14 cellular contexts compared by ENCODE assay signal in the genomic region with DNA sequence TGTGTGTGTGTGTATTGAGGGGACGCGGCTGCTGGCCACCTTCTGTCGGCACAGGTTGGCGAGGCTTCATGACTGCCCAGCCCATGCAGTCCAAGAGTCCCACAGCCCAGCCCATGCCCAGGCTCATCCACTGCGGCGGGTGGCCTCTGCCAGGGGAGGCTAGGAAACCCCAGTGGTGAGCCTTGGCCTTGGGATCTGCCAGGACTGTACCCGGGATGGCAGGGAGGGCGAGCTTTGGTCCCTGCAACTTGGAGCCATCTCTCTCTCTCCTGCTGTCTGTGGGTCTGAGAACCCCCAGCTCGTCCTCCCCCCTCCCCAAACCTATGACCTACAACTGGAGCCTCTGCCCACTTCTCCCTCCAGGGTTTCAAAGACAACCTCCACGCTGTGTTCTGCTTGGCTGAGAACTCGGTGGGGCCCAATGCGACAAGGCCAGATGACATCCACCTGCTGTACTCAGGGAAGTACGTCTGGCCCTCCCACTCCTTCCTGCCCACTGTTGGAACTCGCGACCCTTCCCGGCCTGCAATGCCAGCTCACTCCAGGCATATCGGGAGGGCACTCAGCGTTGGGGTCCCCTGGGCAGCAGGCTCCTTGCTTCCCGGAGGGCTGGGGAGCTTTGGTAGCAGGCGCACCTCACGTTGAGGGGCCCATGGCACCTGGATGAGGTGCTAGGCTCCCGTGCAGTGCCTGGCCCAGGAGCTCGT. TPM values are rescaled to one million over a fixed set of nuclear protein-coding genes. Genes with fewer than 3 reads are reported as not detected.
DNase-seq lines count a peak whose midpoint lies in the region; ATAC-seq and TF ChIP-seq lines count a peak whose summit lies in the region.
"Had no signal": no experiment of that assay in that cellular context is flagged by ENCODE, and none has a peak within 500 bp of the region (broad histone marks: within the 10 kb centered on the region; RNA-seq: fewer than 3 reads in every experiment).

No MANE protein-coding gene starts in this region.

- peaks cover 2 to 7% of the 10 kb centered on the region in 2 experiments for H3K4me1 ChIP-seq in trophoblast cell (ENCODE audit: control insufficient read depth in 1 of 2, insufficient read depth in 2 of 2, low read length in 2 of 2)
- H3K4me1 ChIP-seq: parathyroid adenoma had no signal

- POLR2A ChIA-PET in CD4-positive, alpha-beta T cell (lab: Charles Lee): no interaction called here

- no peak overlapping the region for H2BK120ac ChIP-seq in trophoblast cell (ENCODE audit: insufficient read depth, low read length, poor library complexity)

- CTCF ChIA-PET in CD4-positive, alpha-beta T cell (lab: Charles Lee): interaction anchor here (1.1 kb wide), 1 partner anchor 62 kb away, joined by 4 read pairs; no protein-coding TSS in a partner anchor

- H3K18ac ChIP-seq in trophoblast cell (ENCODE audit: low read length): no peak overlapping the region

- H3K27me3 ChIP-seq in trophoblast cell (ENCODE audit: insufficient read depth, low read length): no peaks in the 10 kb centered on the region
- no peaks in the 10 kb centered on the region for H3K27me3 ChIP-seq in CD4-positive, alpha-beta T cell (ENCODE audit: control insufficient read depth, insufficient read depth, low read length)

- no peak overlapping the region for H4K12ac ChIP-seq in trophoblast cell (ENCODE audit: low read depth, low read length)

- no peak for TF ChIP-seq CTCF in natural killer cell (IDR thresholded peaks at IDR 0.05)
- TF ChIP-seq CTCF in type B pancreatic cell (conservative IDR thresholded peaks at IDR 0.05): no peak
- TF ChIP-seq CTCF in CD4-positive, alpha-beta T cell (IDR thresholded peaks at IDR 0.05): no peak

- H3K27me3 Mint-ChIP-seq in natural killer cell (ENCODE audit: low read depth in 2 of 2) (no peaks in the 10 kb centered on the region), type B pancreatic cell (no peaks in the 10 kb centered on the region)
- H3K27me3 Mint-ChIP-seq in natural killer cell treated with Interleukin-12 subunit alpha and Interleukin-12 subunit beta and Interleukin-15 and Interleukin-18, amount 100 ng/mL, for 72 hours: no peaks in the 10 kb centered on the region
- no peaks in the 10 kb centered on the region for H3K27me3 Mint-ChIP-seq in activated T-helper 2 cell treated with anti-CD3 and anti-CD28 coated beads, Interferon-gamma antibody, Interleukin-2, Interleukin-4, amounts not matched to agents 10 μg/mL and 5 μg/mL and 100 μg/mL, durations not matched to agents 14 hours and 24 hours and 36 hours (ENCODE audit: low read depth)
- H3K27me3 Mint-ChIP-seq in CD4-positive, alpha-beta T cell: no peaks in the 10 kb centered on the region

- no peak overlapping the region for H3K4me3 ChIP-seq in trophoblast cell (ENCODE audit: low read depth, low read length)

- no peaks in the 10 kb centered on the region for H3K4me1 Mint-ChIP-seq in natural killer cell
- H3K4me1 Mint-ChIP-seq in natural killer cell treated with Interleukin-12 subunit alpha and Interleukin-12 subunit beta and Interleukin-15 and Interleukin-18, amount 100 ng/mL, for 72 hours (ENCODE audit: low read depth in 2 of 2): peaks cover 0 to 2% of the 10 kb centered on the region in 2 donors
- peaks cover 1% of the 10 kb centered on the region for H3K4me1 Mint-ChIP-seq in activated T-helper 2 cell treated with anti-CD3 and anti-CD28 coated beads, Interferon-gamma antibody, Interleukin-2, Interleukin-4, amounts not matched to agents 10 μg/mL and 5 μg/mL and 100 μg/mL, durations not matched to agents 14 hours and 24 hours and 36 hours (ENCODE audit: low read depth)
- H3K4me1 Mint-ChIP-seq in type B pancreatic cell (ENCODE audit: unreplicated experiment): no peaks in the 10 kb centered on the region
- no peaks in the 10 kb centered on the region for H3K4me1 Mint-ChIP-seq in CD4-positive, alpha-beta T cell (ENCODE audit: low read depth)
- H3K4me1 Mint-ChIP-seq: immature natural killer cell had no signal

- H4K8ac ChIP-seq in trophoblast cell (ENCODE audit: low read depth, low read length): no peak overlapping the region

- no peak overlapping the region for H2AFZ ChIP-seq in trophoblast cell (ENCODE audit: insufficient read depth, low read length, poor library complexity)
- H2AFZ ChIP-seq: parathyroid adenoma had no signal

- no peaks in the 10 kb centered on the region for H3K36me3 Mint-ChIP-seq in natural killer cell
- H3K36me3 Mint-ChIP-seq in natural killer cell treated with Interleukin-12 subunit alpha and Interleukin-12 subunit beta and Interleukin-15 and Interleukin-18, amount 100 ng/mL, for 72 hours: no peaks in the 10 kb centered on the region
- H3K36me3 Mint-ChIP-seq in activated T-helper 2 cell treated with anti-CD3 and anti-CD28 coated beads, Interferon-gamma antibody, Interleukin-2, Interleukin-4, amounts not matched to agents 10 μg/mL and 5 μg/mL and 100 μg/mL, durations not matched to agents 14 hours and 24 hours and 36 hours (ENCODE audit: low read depth): no peaks in the 10 kb centered on the region
- no peaks in the 10 kb centered on the region for H3K36me3 Mint-ChIP-seq in type B pancreatic cell
- H3K36me3 Mint-ChIP-seq in CD4-positive, alpha-beta T cell (ENCODE audit: low read depth): no peaks in the 10 kb centered on the region

- H3K36me3 ChIP-seq in trophoblast cell (ENCODE audit: control insufficient read depth in 1 of 2, insufficient read depth in 2 of 2, low read length in 2 of 2): peaks cover 4% of the 10 kb centered on the region in 2 experiments

- no peaks in the 10 kb centered on the region for H3K79me1 ChIP-seq in trophoblast cell (ENCODE audit: low read length)

- no peak overlapping the region for H2AK5ac ChIP-seq in trophoblast cell (ENCODE audit: low read length)

- intact Hi-C loops in natural killer cell (cut with micrococcal nuclease): no loop called here
- intact Hi-C loops in activated T-helper 2 cell treated with anti-CD3 and anti-CD28 coated beads, Interferon-gamma antibody, Interleukin-2, Interleukin-4, amounts not matched to agents 10 μg/mL and 5 μg/mL and 100 μg/mL, durations not matched to agents 14 hours and 24 hours and 36 hours (cut with micrococcal nuclease): no loop called here
- intact Hi-C loops in CD4-positive, alpha-beta T cell (cut with DNase I, micrococcal nuclease): no loop called here

- no peak overlapping the region for H3K4me2 ChIP-seq in trophoblast cell (ENCODE audit: low read length)

- no peak for ATAC-seq in natural killer cell
- ATAC-seq in natural killer cell treated with Interleukin-12 subunit alpha and Interleukin-12 subunit beta and Interleukin-15 and Interleukin-18, amount 100 ng/mL, for 72 hours: no peak
- ATAC-seq in CD4-positive, alpha-beta T cell (ENCODE audit: poor library complexity): no peak
- ATAC-seq: HCT116 had no signal

- no peak overlapping the region for H4K91ac ChIP-seq in trophoblast cell (ENCODE audit: low read depth, low read length)

- H3K4ac ChIP-seq in trophoblast cell (ENCODE audit: low read depth, low read length): no peak overlapping the region

- H3K23ac ChIP-seq in trophoblast cell (ENCODE audit: low read length): no peak overlapping the region

- H3K9me3 Mint-ChIP-seq in natural killer cell (no peaks in the 10 kb centered on the region), type B pancreatic cell (no peaks in the 10 kb centered on the region)
- H3K9me3 Mint-ChIP-seq in natural killer cell treated with Interleukin-12 subunit alpha and Interleukin-12 subunit beta and Interleukin-15 and Interleukin-18, amount 100 ng/mL, for 72 hours: no peaks in the 10 kb centered on the region
- no peaks in the 10 kb centered on the region for H3K9me3 Mint-ChIP-seq in activated T-helper 2 cell treated with anti-CD3 and anti-CD28 coated beads, Interferon-gamma antibody, Interleukin-2, Interleukin-4, amounts not matched to agents 10 μg/mL and 5 μg/mL and 100 μg/mL, durations not matched to agents 14 hours and 24 hours and 36 hours
- no peaks in the 10 kb centered on the region for H3K9me3 Mint-ChIP-seq in CD4-positive, alpha-beta T cell
- H3K9me3 Mint-ChIP-seq: immature natural killer cell had no signal

- H3K9me3 ChIP-seq in trophoblast cell (ENCODE audit: insufficient read depth, low read depth, low read length): no peaks in the 10 kb centered on the region
- H3K9me3 ChIP-seq in CD4-positive, alpha-beta T cell (ENCODE audit: control insufficient read depth, low read length): no peaks in the 10 kb centered on the region

- no peak overlapping the region for H3K27ac ChIP-seq in trophoblast cell (ENCODE audit: low read depth, low read length)
- H3K27ac ChIP-seq in CD4-positive, alpha-beta T cell (ENCODE audit: low read depth, low read length): no peak overlapping the region
- H3K27ac ChIP-seq: parathyroid adenoma had no signal

- DNase-seq in natural killer cell (peak; percentile 10), mesenteric fat pad (ENCODE audit: low spot score) (peak; percentile 83), type B pancreatic cell (ENCODE audit: extremely low spot score, unreplicated experiment) (peak; percentile 58), trophoblast cell (no peak), HCEC 1CT (no peak)
- DNase-seq in natural killer cell treated with Interleukin-12 subunit alpha and Interleukin-12 subunit beta and Interleukin-15 and Interleukin-18, amount 100 ng/mL, for 72 hours (ENCODE audit: low spot score): no peak
- peak; percentile 2 for DNase-seq in activated T-helper 2 cell treated with anti-CD3 and anti-CD28 coated beads, Interferon-gamma antibody, Interleukin-2, Interleukin-4, amounts not matched to agents 10 μg/mL and 5 μg/mL and 100 μg/mL, durations not matched to agents 14 hours and 24 hours and 36 hours (ENCODE audit: low spot score)
- no peak for DNase-seq in CD4-positive, alpha-beta T cell
- DNase-seq: amniotic stem cell, DND-41, immature natural killer cell, NCI-H1417 had no signal

- no peak overlapping the region for H3K9ac ChIP-seq in trophoblast cell (ENCODE audit: low read length)
- H3K9ac ChIP-seq: parathyroid adenoma had no signal

- H3K79me2 ChIP-seq in trophoblast cell (ENCODE audit: control insufficient read depth, insufficient read depth, low read length, poor library complexity): no peaks in the 10 kb centered on the region
- H3K79me2 ChIP-seq: parathyroid adenoma had no signal

- H2BK12ac ChIP-seq in trophoblast cell (ENCODE audit: low read length): no peak overlapping the region

- no peak overlapping the region for H3K4me3 Mint-ChIP-seq in natural killer cell
- no peak overlapping the region for H3K4me3 Mint-ChIP-seq in natural killer cell treated with Interleukin-12 subunit alpha and Interleukin-12 subunit beta and Interleukin-15 and Interleukin-18, amount 100 ng/mL, for 72 hours
- H3K4me3 Mint-ChIP-seq in activated T-helper 2 cell treated with anti-CD3 and anti-CD28 coated beads, Interferon-gamma antibody, Interleukin-2, Interleukin-4, amounts not matched to agents 10 μg/mL and 5 μg/mL and 100 μg/mL, durations not matched to agents 14 hours and 24 hours and 36 hours (ENCODE audit: low read depth): no peak overlapping the region
- H3K4me3 Mint-ChIP-seq in type B pancreatic cell: no peak overlapping the region
- H3K4me3 Mint-ChIP-seq in CD4-positive, alpha-beta T cell: no peak overlapping the region
- H3K4me3 Mint-ChIP-seq: immature natural killer cell had no signal

- H2BK5ac ChIP-seq in trophoblast cell (ENCODE audit: low read depth, low read length, poor library complexity): no peak overlapping the region

- H3K27ac Mint-ChIP-seq in natural killer cell (no peak overlapping the region), type B pancreatic cell (no peak overlapping the region)
- H3K27ac Mint-ChIP-seq in natural killer cell treated with Interleukin-12 subunit alpha and Interleukin-12 subunit beta and Interleukin-15 and Interleukin-18, amount 100 ng/mL, for 72 hours: no peak overlapping the region
- no peak overlapping the region for H3K27ac Mint-ChIP-seq in activated T-helper 2 cell treated with anti-CD3 and anti-CD28 coated beads, Interferon-gamma antibody, Interleukin-2, Interleukin-4, amounts not matched to agents 10 μg/mL and 5 μg/mL and 100 μg/mL, durations not matched to agents 14 hours and 24 hours and 36 hours
- H3K27ac Mint-ChIP-seq in CD4-positive, alpha-beta T cell: no peak overlapping the region
- H3K27ac Mint-ChIP-seq: immature natural killer cell had no signal

- no peak overlapping the region for H3K14ac ChIP-seq in trophoblast cell (ENCODE audit: low read length)

- no CpG with 5 or more reads among the region's 23 CpGs for WGBS in trophoblast cell (ENCODE audit: extremely low coverage, insufficient coverage, insufficient read length)

RNA-seq across cellular contexts. Expression of a gene that starts 19.7 kb away (rescaled TPM):
- total RNA-seq in natural killer cell: 10 to 100 TPM; 66.0 to 83.7 (median 68.4) TPM
- total RNA-seq in natural killer cell treated with Interleukin-12 subunit alpha and Interleukin-12 subunit beta and Interleukin-15 and Interleukin-18, amount 100 ng/mL, for 72 hours: 10 to 100 TPM; 23.6 to 30.4 TPM
- total RNA-seq in activated T-helper 2 cell treated with anti-CD3 and anti-CD28 coated beads, Interferon-gamma antibody, Interleukin-2, Interleukin-4, amounts not matched to agents 10 μg/mL and 5 μg/mL and 100 μg/mL, durations not matched to agents 14 hours and 24 hours and 36 hours: 27.5 and 29.4 TPM in 2 replicates
- 42.3 TPM for total RNA-seq in mesenteric fat pad
- 21.1 and 25.0 TPM in 2 replicates for total RNA-seq in type B pancreatic cell (ENCODE audit: low replicate concordance)
- polyA plus RNA-seq in trophoblast cell (2013): 11.3 and 12.1 TPM in 2 replicates
- total RNA-seq in CD4-positive, alpha-beta T cell: 10 to 100 TPM; 58.3 to 61.1 TPM

Comparison
In these comparisons a context has a peak if more than half of its experiments do, and no peak if none do; other contexts are left out.
1. DNase-seq: peak in natural killer cell (single experiment), activated T-helper 2 cell treated with anti-CD3 and anti-CD28 coated beads, Interferon-gamma antibody, Interleukin-2, Interleukin-4, amounts not matched to agents 10 μg/mL and 5 μg/mL and 100 μg/mL, durations not matched to agents 14 hours and 24 hours and 36 hours (single experiment), mesenteric fat pad (single experiment) and type B pancreatic cell (single experiment); none in natural killer cell treated with Interleukin-12 subunit alpha and Interleukin-12 subunit beta and Interleukin-15 and Interleukin-18, amount 100 ng/mL, for 72 hours (single experiment), trophoblast cell (0 of 2), CD4-positive, alpha-beta T cell (0 of 10) and HCEC 1CT (single experiment).